Comparison of ENCODE assay signal across 26 cellular contexts in genomic region chr18:45656194-45656593, GRCh38. TPM values are rescaled to one million over a fixed set of nuclear protein-coding genes. Genes with fewer than 3 reads are reported as not detected.
"Had no signal": no experiment of that assay in that cellular context is flagged by ENCODE, and none has a peak within 500 bp of the region (broad histone marks: within the 10 kb centered on the region; RNA-seq: fewer than 3 reads in every experiment).

No MANE protein-coding gene starts in this region.

- H3K27ac Mint-ChIP-seq: activated CD8-positive, alpha-beta T cell treated with anti-CD3 and anti-CD28 coated beads for 36 hours; activated T-cell treated with anti-CD3 and anti-CD28 coated beads, Interleukin-2, amount 50 U/mL, for 72 hours; activated T-helper 2 cell treated with anti-CD3 and anti-CD28 coated beads, Interferon-gamma antibody, Interleukin-2, Interleukin-4, amounts not matched to agents 10 μg/mL and 5 μg/mL and 100 μg/mL, durations not matched to agents 14 hours and 24 hours and 36 hours; brain; T-cell had no signal

- H3K36me3 Mint-ChIP-seq: brain, T-cell had no signal

- H3K4me3 Mint-ChIP-seq: activated CD8-positive, alpha-beta T cell treated with anti-CD3 and anti-CD28 coated beads for 36 hours; activated T-cell treated with anti-CD3 and anti-CD28 coated beads, Interleukin-2, amount 50 U/mL, for 72 hours; brain had no signal

- H3K27ac ChIP-seq: cardiac muscle cell, VCaP had no signal

- FAIRE-seq: astrocyte, K562 had no signal

- H3K36me3 ChIP-seq: cardiac muscle cell had no signal

- H3K27me3 ChIP-seq: cardiac muscle cell had no signal

- ATAC-seq: activated CD8-positive, alpha-beta T cell treated with anti-CD3 and anti-CD28 coated beads for 36 hours; activated T-cell treated with anti-CD3 and anti-CD28 coated beads, Interleukin-2, amount 50 U/mL, for 72 hours; K562; Panc1; Right ventricle myocardium inferior; T-cell had no signal

- H3K27me3 Mint-ChIP-seq: activated CD8-positive, alpha-beta T cell treated with anti-CD3 and anti-CD28 coated beads for 36 hours; T-cell had no signal

- H3K9me3 Mint-ChIP-seq: activated CD8-positive, alpha-beta T cell treated with anti-CD3 and anti-CD28 coated beads for 36 hours; activated T-cell treated with anti-CD3 and anti-CD28 coated beads, Interleukin-2, amount 50 U/mL, for 72 hours; activated T-helper 2 cell treated with anti-CD3 and anti-CD28 coated beads, Interferon-gamma antibody, Interleukin-2, Interleukin-4, amounts not matched to agents 10 μg/mL and 5 μg/mL and 100 μg/mL, durations not matched to agents 14 hours and 24 hours and 36 hours; brain; T-cell had no signal

- H3K4me1 Mint-ChIP-seq: brain had no signal

- DNase-seq: activated CD4-positive, CD25-positive, alpha-beta regulatory T cell; activated CD8-positive, alpha-beta memory T cell treated with anti-CD3 and anti-CD28 coated beads, Interleukin-2, amount 50 U/mL, for 4 hours; activated CD8-positive, alpha-beta T cell treated with anti-CD3 and anti-CD28 coated beads for 36 hours; activated gamma-delta T cell treated with Interleukin-2 at 50 U/mL for 16 hours; activated naive CD4-positive, alpha-beta T cell treated with anti-CD3 and anti-CD28 coated beads, Interleukin-2, amount 50 U/mL, for 16 hours; activated T-cell treated with anti-CD3 and anti-CD28 coated beads, Interleukin-2, amount 50 U/mL, for 72 hours; amygdala; Karpas-422; NCI-H1105; NCI-H1436 treated with DMSO at 0.1 percent for 48 hours; NCI-H187; NCI-H2081; NCI-H510A treated with DMSO at 0.1 percent for 48 hours; OCI-M1; RPMI8226; T-cell; T-helper 2 cell; T1000 had no signal

- H3K4me3 ChIP-seq: cardiac muscle cell, K562 had no signal

RNA-seq across cellular contexts. Expression of gene SLC14A2, which starts 40.9 kb away (rescaled TPM):
- total RNA-seq: astrocyte, cardiac muscle cell, K562, Right ventricle myocardium inferior had no signal
- polyA plus RNA-seq: K562 had no signal
